Comparison of ENCODE assay signal across 30 cellular contexts in genomic region chr1:115794976-115795375, GRCh38. TPM values are rescaled to one million over a fixed set of nuclear protein-coding genes. Genes with fewer than 3 reads are reported as not detected.
"Had no signal": no experiment of that assay in that cellular context is flagged by ENCODE, and none has a peak within 500 bp of the region (broad histone marks: within the 10 kb centered on the region; RNA-seq: fewer than 3 reads in every experiment).

No MANE protein-coding gene starts in this region.

- H3K27ac Mint-ChIP-seq: activated naive CD8-positive, alpha-beta T cell treated with anti-CD3 and anti-CD28 coated beads for 36 hours; immature natural killer cell; memory B cell; nephron progenitor cell; T-cell; T-helper 2 cell treated with Interferon-gamma antibody and Interleukin-4, amounts not matched to agents 5 μg/mL and 100 μg/mL, for 36 hours had no signal

- H3K27me3 ChIP-seq: cardiac muscle cell, hepatocyte, testis, vagina had no signal

- H3K4me2 ChIP-seq: hepatocyte had no signal

- H3K4me3 ChIP-seq: cardiac muscle cell, hepatocyte, mucosa of descending colon, sigmoid colon, testis, vagina had no signal

- DNase-seq: activated CD4-positive, CD25-positive, alpha-beta regulatory T cell treated with anti-CD3 and anti-CD28 coated beads, Interleukin-2, amount 50 U/mL, for 72 hours; activated CD8-positive, alpha-beta memory T cell treated with anti-CD3 and anti-CD28 coated beads for 24 hours; activated CD8-positive, alpha-beta memory T cell treated with anti-CD3 and anti-CD28 coated beads, Interleukin-2, amount 50 U/mL, for 48 hours; activated naive CD4-positive, alpha-beta T cell treated with Interleukin-2 at 50 U/mL for 16 hours; activated naive CD8-positive, alpha-beta T cell treated with anti-CD3 and anti-CD28 coated beads for 36 hours; activated T-cell treated with anti-CD3 and anti-CD28 coated beads, Interleukin-2, amount 50 U/mL, for 48 hours; amygdala; cortex of kidney; erythroblast; foreskin fibroblast; immature natural killer cell; kidney glomerular epithelial cell; mucosa of descending colon; nephron progenitor cell; nucleus accumbens; sigmoid colon; stimulated activated CD4-positive, alpha-beta T cell treated with anti-CD3 and anti-CD28 coated beads, Interleukin-2, amount 100 ng/mL, for 48 hours; stimulated activated naive CD4-positive, alpha-beta T cell; T-cell; testis; trophoblast cell had no signal

- H3K4me1 Mint-ChIP-seq: activated naive CD8-positive, alpha-beta T cell treated with anti-CD3 and anti-CD28 coated beads for 36 hours; immature natural killer cell; memory B cell; T-cell had no signal

- H3K36me3 ChIP-seq: cardiac muscle cell, sigmoid colon, vagina had no signal

- H3K9me3 Mint-ChIP-seq: activated naive CD8-positive, alpha-beta T cell treated with anti-CD3 and anti-CD28 coated beads for 36 hours; immature natural killer cell; memory B cell; nephron progenitor cell; T-cell; T-helper 2 cell treated with Interferon-gamma antibody and Interleukin-4, amounts not matched to agents 5 μg/mL and 100 μg/mL, for 36 hours had no signal

- H3K4me3 Mint-ChIP-seq: activated naive CD8-positive, alpha-beta T cell treated with anti-CD3 and anti-CD28 coated beads for 36 hours; immature natural killer cell; memory B cell; nephron progenitor cell; T-cell; T-helper 2 cell treated with Interferon-gamma antibody and Interleukin-4, amounts not matched to agents 5 μg/mL and 100 μg/mL, for 36 hours had no signal

- H3K79me2 ChIP-seq: hepatocyte had no signal

- H3K4me1 ChIP-seq: sigmoid colon, testis, vagina had no signal

- H2AFZ ChIP-seq: hepatocyte had no signal

- H3K36me3 Mint-ChIP-seq: activated naive CD8-positive, alpha-beta T cell treated with anti-CD3 and anti-CD28 coated beads for 36 hours; immature natural killer cell; memory B cell; T-cell had no signal

- H3K27ac ChIP-seq: cardiac muscle cell, hepatocyte, sigmoid colon, testis, vagina, VCaP had no signal

- ATAC-seq: mucosa of descending colon, T-cell had no signal

RNA-seq across cellular contexts. Expression of gene CASQ2, which starts 26.5 kb away (rescaled TPM):
- total RNA-seq: activated naive CD8-positive, alpha-beta T cell treated with anti-CD3 and anti-CD28 coated beads for 36 hours; fibroblast of lung; glomerular endothelial cell; hepatocyte; T-cell had no signal
- polyA plus RNA-seq: hepatocyte, immature natural killer cell had no signal

RNA-seq across cellular contexts. Expression of gene NHLH2, which starts 46.0 kb away (rescaled TPM):
- total RNA-seq: activated naive CD8-positive, alpha-beta T cell treated with anti-CD3 and anti-CD28 coated beads for 36 hours; cardiac muscle cell; fibroblast of lung; glomerular endothelial cell; hepatocyte; liver; mucosa of descending colon; T-cell had no signal
- polyA plus RNA-seq: cardiac muscle cell, fibroblast of lung, immature natural killer cell, liver, sigmoid colon had no signal
